In genomic region chr16:12426122-12426521, GRCh38 we compare ENCODE assay signal across 1 cellular context.
TF ChIP-seq lines count a peak whose summit lies in the region.

No MANE protein-coding gene starts in this region.

TF ChIP-seq in GM23338, 12 proteins besides CTCF, POLR2A, EP300 and RAD21 (continued from another document):
- TF ChIP-seq ZNF462 (CRISPR knock-in tag; IDR thresholded peaks at IDR 0.05) (no peak), POLR2AphosphoS5 (IDR thresholded peaks at IDR 0.05; ENCODE audit: low read depth) (no peak), EZH2phosphoT487 (IDR thresholded peaks at IDR 0.05; ENCODE audit: unreplicated experiment) (no peak)
- TF ChIP-seq, protein P1, sequence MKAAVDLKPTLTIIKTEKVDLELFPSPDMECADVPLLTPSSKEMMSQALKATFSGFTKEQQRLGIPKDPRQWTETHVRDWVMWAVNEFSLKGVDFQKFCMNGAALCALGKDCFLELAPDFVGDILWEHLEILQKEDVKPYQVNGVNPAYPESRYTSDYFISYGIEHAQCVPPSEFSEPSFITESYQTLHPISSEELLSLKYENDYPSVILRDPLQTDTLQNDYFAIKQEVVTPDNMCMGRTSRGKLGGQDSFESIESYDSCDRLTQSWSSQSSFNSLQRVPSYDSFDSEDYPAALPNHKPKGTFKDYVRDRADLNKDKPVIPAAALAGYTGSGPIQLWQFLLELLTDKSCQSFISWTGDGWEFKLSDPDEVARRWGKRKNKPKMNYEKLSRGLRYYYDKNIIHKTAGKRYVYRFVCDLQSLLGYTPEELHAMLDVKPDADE (IDR thresholded peaks at IDR 0.05) = no peak
TF ChIP-seq in GM23338: peak in this region for 0.
